25 cellular contexts compared by ENCODE assay signal in genomic region chr2:39717067-39717466, GRCh38. TPM values are rescaled to one million over a fixed set of nuclear protein-coding genes. Genes with fewer than 3 reads are reported as not detected.
"Had no signal": no experiment of that assay in that cellular context is flagged by ENCODE, and none has a peak within 500 bp of the region (broad histone marks: within the 10 kb centered on the region; RNA-seq: fewer than 3 reads in every experiment).

No MANE protein-coding gene starts in this region.

- H3K9me3 Mint-ChIP-seq: activated CD4-positive, alpha-beta memory T cell treated with anti-CD3 and anti-CD28 coated beads for 36 hours; activated CD4-positive, alpha-beta T cell treated with anti-CD3 and anti-CD28 coated beads, Interleukin-2, amount 10 ng/mL, durations not matched to agents 7 days and 5 days; activated naive CD4-positive, alpha-beta T cell treated with anti-CD3 and anti-CD28 coated beads, Interleukin-2, amount 50 U/mL, for 72 hours; activated naive CD8-positive, alpha-beta T cell treated with anti-CD3 and anti-CD28 coated beads, Interleukin-2, amount 50 U/mL, for 24 hours; activated T-cell treated with anti-CD3 and anti-CD28 coated beads, Interleukin-2, amount 50 U/mL, for 4 hours; central memory CD8-positive, alpha-beta T cell had no signal

- ATAC-seq: activated naive CD4-positive, alpha-beta T cell treated with anti-CD3 and anti-CD28 coated beads, Interleukin-2, amount 50 U/mL, for 72 hours; activated naive CD8-positive, alpha-beta T cell treated with anti-CD3 and anti-CD28 coated beads, Interleukin-2, amount 50 U/mL, for 24 hours; activated T-cell treated with anti-CD3 and anti-CD28 coated beads, Interleukin-2, amount 50 U/mL, for 4 hours; T-helper 17 cell had no signal

- H3K4me3 ChIP-seq: MG63 had no signal

- H3K27me3 ChIP-seq: MG63 had no signal

- H3K27ac Mint-ChIP-seq: activated CD4-positive, alpha-beta memory T cell treated with anti-CD3 and anti-CD28 coated beads for 36 hours; activated CD4-positive, alpha-beta T cell treated with anti-CD3 and anti-CD28 coated beads, Interleukin-2, amount 10 ng/mL, durations not matched to agents 7 days and 5 days; activated naive CD4-positive, alpha-beta T cell treated with anti-CD3 and anti-CD28 coated beads, Interleukin-2, amount 50 U/mL, for 72 hours; activated naive CD8-positive, alpha-beta T cell treated with anti-CD3 and anti-CD28 coated beads, Interleukin-2, amount 50 U/mL, for 24 hours; T-helper 17 cell had no signal

- FAIRE-seq: astrocyte had no signal

- H3K4me3 Mint-ChIP-seq: activated CD4-positive, alpha-beta memory T cell treated with anti-CD3 and anti-CD28 coated beads for 36 hours; activated CD4-positive, alpha-beta T cell treated with anti-CD3 and anti-CD28 coated beads, Interleukin-2, amount 10 ng/mL, durations not matched to agents 7 days and 5 days; activated naive CD8-positive, alpha-beta T cell treated with anti-CD3 and anti-CD28 coated beads, Interleukin-2, amount 50 U/mL, for 24 hours; activated T-cell treated with anti-CD3 and anti-CD28 coated beads, Interleukin-2, amount 50 U/mL, for 4 hours; brain; central memory CD8-positive, alpha-beta T cell; T-helper 17 cell had no signal

- H3K9me3 ChIP-seq: MG63 had no signal

- DNase-seq: activated CD4-positive, alpha-beta memory T cell treated with anti-CD3 and anti-CD28 coated beads for 36 hours; activated CD4-positive, alpha-beta T cell treated with anti-CD3 and anti-CD28 coated beads, Interleukin-2, amount 10 ng/mL, durations not matched to agents 7 days and 5 days; activated CD4-positive, CD25-positive, alpha-beta regulatory T cell; activated CD8-positive, alpha-beta memory T cell treated with anti-CD3 and anti-CD28 coated beads for 24 hours; activated effector memory CD4-positive, alpha-beta T cell treated with anti-CD3 and anti-CD28 coated beads, Interleukin-2, amount 50 U/mL, for 16 hours; activated naive CD4-positive, alpha-beta T cell treated with Interleukin-2 at 50 U/mL for 16 hours; activated naive CD8-positive, alpha-beta T cell treated with anti-CD3 and anti-CD28 coated beads, Interleukin-2, amount 50 U/mL, for 24 hours; activated T-cell treated with anti-CD3 and anti-CD28 coated beads, Interleukin-2, amount 50 U/mL, for 4 hours; amygdala; cortex of kidney; MG63; NCI-H1105; NCI-H1436; NCI-H187 treated with DMSO at 0.1 percent for 48 hours; NCI-H2081 treated with DMSO at 0.1 percent for 48 hours; NCI-H526; SIG-M5; T-helper 17 cell; T-helper 9 cell had no signal

- H3K36me3 ChIP-seq: MG63 had no signal

- H3K4me1 Mint-ChIP-seq: activated CD4-positive, alpha-beta T cell treated with anti-CD3 and anti-CD28 coated beads, Interleukin-2, amount 10 ng/mL, durations not matched to agents 7 days and 5 days; activated naive CD8-positive, alpha-beta T cell treated with anti-CD3 and anti-CD28 coated beads, Interleukin-2, amount 50 U/mL, for 24 hours; central memory CD8-positive, alpha-beta T cell; T-helper 17 cell had no signal

- H3K36me3 Mint-ChIP-seq: activated CD4-positive, alpha-beta memory T cell treated with anti-CD3 and anti-CD28 coated beads for 36 hours; activated naive CD4-positive, alpha-beta T cell treated with anti-CD3 and anti-CD28 coated beads, Interleukin-2, amount 50 U/mL, for 72 hours had no signal

RNA-seq across cellular contexts. Expression of gene TMEM178A, which starts 51.4 kb away (rescaled TPM):
- total RNA-seq: activated T-cell treated with anti-CD3 and anti-CD28 coated beads, Interleukin-2, amount 50 U/mL, for 4 hours; NCI-H460; RPMI7951 had no signal
